31 cellular contexts compared by ENCODE assay signal in the genomic region with DNA sequence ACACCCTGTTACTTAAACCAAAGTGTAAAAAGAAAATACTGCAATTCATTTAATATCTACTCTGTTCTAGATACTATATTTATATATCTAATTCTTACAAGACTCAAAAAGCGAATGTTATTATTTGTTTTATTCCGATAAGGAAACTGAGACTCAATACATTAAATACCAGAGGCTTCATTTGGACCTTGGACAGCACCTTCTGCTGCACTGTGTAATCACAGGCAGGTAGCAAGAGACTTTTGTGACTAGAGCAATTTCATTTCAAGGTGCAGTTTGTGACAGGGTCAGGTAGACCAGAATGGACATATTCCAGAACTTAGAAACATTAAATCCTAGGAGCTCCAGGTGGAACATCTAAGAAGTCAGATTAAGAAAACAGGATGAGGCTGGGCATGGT. TPM values are rescaled to one million over a fixed set of nuclear protein-coding genes. Genes with fewer than 3 reads are reported as not detected.
"Had no signal": no experiment of that assay in that cellular context is flagged by ENCODE, and none has a peak within 500 bp of the region (broad histone marks: within the 10 kb centered on the region; RNA-seq: fewer than 3 reads in every experiment).

No MANE protein-coding gene starts in this region.

- H3K4me3 ChIP-seq: coronary artery, dorsolateral prefrontal cortex had no signal

- H3K27me3 ChIP-seq: brain microvascular endothelial cell, dorsolateral prefrontal cortex had no signal

- H3K4me3 Mint-ChIP-seq: activated B cell treated with CpG ODN at 0.5 μM for 24 hours; activated CD8-positive, alpha-beta T cell treated with anti-CD3 and anti-CD28 coated beads for 36 hours; activated naive CD8-positive, alpha-beta T cell; activated T-cell treated with anti-CD3 and anti-CD28 coated beads, Interleukin-2, amount 50 U/mL, for 4 hours; activated T-helper 17 cell treated with anti-CD3 and anti-CD28 coated beads, Interleukin-2, amount 50 U/mL, for 72 hours; central memory CD8-positive, alpha-beta T cell; dendritic cell treated with granulocyte-macrophage colony-stimulating factor and Interleukin-4, amounts not matched to agents 40 ng/mL and 50 ng/mL, for 4 days; endodermal cell; T-helper 2 cell treated with Interferon-gamma antibody and Interleukin-4, amounts not matched to agents 5 μg/mL and 100 μg/mL, for 36 hours had no signal

- H3K9me3 Mint-ChIP-seq: activated B cell treated with CpG ODN at 0.5 μM for 24 hours; activated CD8-positive, alpha-beta T cell treated with anti-CD3 and anti-CD28 coated beads for 36 hours; activated T-cell treated with anti-CD3 and anti-CD28 coated beads, Interleukin-2, amount 50 U/mL, for 4 hours; activated T-helper 17 cell treated with anti-CD3 and anti-CD28 coated beads, Interleukin-2, amount 50 U/mL, for 72 hours; central memory CD8-positive, alpha-beta T cell; dendritic cell treated with granulocyte-macrophage colony-stimulating factor and Interleukin-4, amounts not matched to agents 40 ng/mL and 50 ng/mL, for 4 days; endodermal cell; T-helper 2 cell treated with Interferon-gamma antibody and Interleukin-4, amounts not matched to agents 5 μg/mL and 100 μg/mL, for 36 hours had no signal

- ATAC-seq: activated CD4-positive, CD25-positive, alpha-beta regulatory T cell treated with anti-CD3 and anti-CD28 coated beads, Interleukin-2, amount 50 U/mL, for 24 hours; activated CD8-positive, alpha-beta T cell treated with anti-CD3 and anti-CD28 coated beads for 36 hours; activated T-cell treated with anti-CD3 and anti-CD28 coated beads, Interleukin-2, amount 50 U/mL, for 4 hours; activated T-helper 17 cell treated with anti-CD3 and anti-CD28 coated beads, Interleukin-2, amount 50 U/mL, for 72 hours; esophagus mucosa had no signal

- H3K27ac ChIP-seq: brain microvascular endothelial cell, coronary artery, dorsolateral prefrontal cortex, WERI-Rb-1 had no signal

- H3K4me1 Mint-ChIP-seq: activated B cell treated with CpG ODN at 0.5 μM for 24 hours; activated T-helper 17 cell treated with anti-CD3 and anti-CD28 coated beads, Interleukin-2, amount 50 U/mL, for 72 hours; central memory CD8-positive, alpha-beta T cell had no signal

- DNase-seq: activated B cell treated with CpG ODN at 0.5 μM for 24 hours; activated CD4-positive, alpha-beta T cell treated with anti-CD3 and anti-CD28 coated beads for 48 hours; activated CD4-positive, alpha-beta T cell treated with anti-CD3 and anti-CD28 coated beads, Interleukin-2, amount 50 U/mL, for 1 hour; activated CD4-positive, alpha-beta T cell treated with anti-CD3 and anti-CD28 coated beads, Interleukin-2, amount 50 U/mL, for 48 hours; activated CD8-positive, alpha-beta memory T cell treated with anti-CD3 and anti-CD28 coated beads for 24 hours; activated CD8-positive, alpha-beta T cell treated with anti-CD3 and anti-CD28 coated beads for 36 hours; activated effector memory CD4-positive, alpha-beta T cell treated with Interleukin-2 at 50 U/mL for 16 hours; activated gamma-delta T cell treated with Interleukin-2 at 50 U/mL for 16 hours; activated naive CD4-positive, alpha-beta T cell treated with anti-CD3 and anti-CD28 coated beads, Interleukin-2, amount 50 U/mL, for 16 hours; activated naive CD4-positive, alpha-beta T cell treated with Interleukin-2 at 50 U/mL for 16 hours; activated T-cell treated with anti-CD3 and anti-CD28 coated beads, Interleukin-2, amount 50 U/mL, for 4 hours; amniotic stem cell; anterior cingulate cortex; brain microvascular endothelial cell; dorsolateral prefrontal cortex; effector memory CD4-positive, alpha-beta T cell; endodermal cell; foreskin fibroblast; head of caudate nucleus; T1000; WERI-Rb-1 had no signal

- H3K27me3 Mint-ChIP-seq: activated B cell treated with CpG ODN at 0.5 μM for 24 hours; activated CD8-positive, alpha-beta T cell treated with anti-CD3 and anti-CD28 coated beads for 36 hours; activated naive CD8-positive, alpha-beta T cell; activated T-helper 17 cell treated with anti-CD3 and anti-CD28 coated beads, Interleukin-2, amount 50 U/mL, for 72 hours; central memory CD8-positive, alpha-beta T cell; dendritic cell treated with granulocyte-macrophage colony-stimulating factor and Interleukin-4, amounts not matched to agents 40 ng/mL and 50 ng/mL, for 4 days had no signal

- H3K27ac Mint-ChIP-seq: activated B cell treated with CpG ODN at 0.5 μM for 24 hours; activated CD8-positive, alpha-beta T cell treated with anti-CD3 and anti-CD28 coated beads for 36 hours; activated naive CD8-positive, alpha-beta T cell; activated T-helper 17 cell treated with anti-CD3 and anti-CD28 coated beads, Interleukin-2, amount 50 U/mL, for 72 hours; dendritic cell treated with granulocyte-macrophage colony-stimulating factor and Interleukin-4, amounts not matched to agents 40 ng/mL and 50 ng/mL, for 4 days; endodermal cell; T-helper 2 cell treated with Interferon-gamma antibody and Interleukin-4, amounts not matched to agents 5 μg/mL and 100 μg/mL, for 36 hours had no signal

RNA-seq across cellular contexts. Expression of a gene that starts 21.4 kb away (rescaled TPM):
- total RNA-seq: activated B cell treated with CpG ODN at 0.5 μM for 24 hours, cardiac septum, esophagus mucosa, frontal cortex had no signal
